ENCODE assay signal across 9 cellular contexts in the genomic region with DNA sequence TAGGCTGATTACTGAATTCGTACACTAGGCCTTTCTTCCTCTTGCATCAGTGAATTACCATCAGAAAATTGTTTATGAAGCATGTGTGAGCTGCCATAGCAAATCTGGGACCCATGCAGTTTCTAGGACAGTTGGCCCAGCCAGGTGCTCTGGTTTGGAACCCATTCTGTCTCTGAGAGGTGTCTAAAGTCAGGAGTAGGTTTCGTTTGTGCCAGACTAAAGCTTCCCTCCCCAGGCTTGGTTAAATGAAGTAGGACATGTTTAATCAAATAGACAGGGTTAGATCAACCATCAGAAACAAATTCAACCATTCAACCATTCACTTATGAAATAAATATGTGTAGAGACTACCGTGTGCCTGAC.
"Had no signal": no experiment of that assay in that cellular context is flagged by ENCODE, and none has a peak within 500 bp of the region (broad histone marks: within the 10 kb centered on the region; RNA-seq: fewer than 3 reads in every experiment).

No MANE protein-coding gene starts in this region.

- H3K36me3 ChIP-seq: HAP-1 had no signal

- H2AFZ ChIP-seq: GM23248 had no signal

- ATAC-seq: HCT116, K562 had no signal

- H3K27ac ChIP-seq: GM23248, HL-60 had no signal

- DNase-seq: GM23248, GOT3, H7, HFFc6, IMR-90 had no signal

- H3K9ac ChIP-seq: GM23248 had no signal

- H3K4me3 ChIP-seq: GM23248, HAP-1, K562 had no signal

- FAIRE-seq: K562 had no signal

- H3K9me3 ChIP-seq: HAP-1 had no signal
